Comparison of ENCODE assay signal across 1 cellular context in the genomic region with DNA sequence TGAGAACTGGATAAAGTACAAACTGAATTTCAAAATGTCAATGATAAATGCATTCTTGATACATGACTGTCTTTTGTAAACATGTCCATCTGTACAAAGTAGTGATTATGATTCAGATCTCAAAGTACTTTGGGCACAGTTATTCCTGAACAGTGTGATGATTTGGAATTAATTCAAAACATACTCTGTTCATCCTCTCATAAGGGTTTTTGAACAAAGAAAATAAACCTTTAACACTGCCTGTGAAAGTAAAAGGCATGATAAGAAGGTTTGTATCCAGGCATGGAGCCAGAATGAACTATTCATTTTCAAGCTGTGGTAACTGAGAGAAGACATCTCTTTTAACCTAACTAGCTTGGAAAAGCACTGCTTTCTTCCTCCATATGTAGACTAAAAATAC.
TF ChIP-seq lines count a peak whose summit lies in the region.

No MANE protein-coding gene starts in this region.

TF ChIP-seq in WTC11, 78 proteins besides CTCF, POLR2A, EP300 and RAD21 (continued from another document):
- TF ChIP-seq ZNF263 (CRISPR knock-in tag; IDR thresholded peaks at IDR 0.05; ENCODE audit: low read depth): no peak
- no peak for TF ChIP-seq NR3C1 (CRISPR knock-in tag; conservative IDR thresholded peaks at IDR 0.05; ENCODE audit: low read depth)
- no peak for TF ChIP-seq CREB1 (CRISPR knock-in tag; IDR thresholded peaks at IDR 0.05)
- TF ChIP-seq, protein P1, sequence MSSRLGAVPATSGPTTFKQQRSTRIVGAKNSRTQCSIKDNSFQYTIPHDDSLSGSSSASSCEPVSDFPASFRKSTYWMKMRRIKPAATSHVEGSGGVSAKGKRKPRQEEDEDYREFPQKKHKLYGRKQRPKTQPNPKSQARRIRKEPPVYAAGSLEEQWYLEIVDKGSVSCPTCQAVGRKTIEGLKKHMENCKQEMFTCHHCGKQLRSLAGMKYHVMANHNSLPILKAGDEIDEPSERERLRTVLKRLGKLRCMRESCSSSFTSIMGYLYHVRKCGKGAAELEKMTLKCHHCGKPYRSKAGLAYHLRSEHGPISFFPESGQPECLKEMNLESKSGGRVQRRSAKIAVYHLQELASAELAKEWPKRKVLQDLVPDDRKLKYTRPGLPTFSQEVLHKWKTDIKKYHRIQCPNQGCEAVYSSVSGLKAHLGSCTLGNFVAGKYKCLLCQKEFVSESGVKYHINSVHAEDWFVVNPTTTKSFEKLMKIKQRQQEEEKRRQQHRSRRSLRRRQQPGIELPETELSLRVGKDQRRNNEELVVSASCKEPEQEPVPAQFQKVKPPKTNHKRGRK (CRISPR knock-in tag; IDR thresholded peaks at IDR 0.05; ENCODE audit: borderline replicate concordance): no peak
- TF ChIP-seq PRRX2 (CRISPR knock-in tag; IDR thresholded peaks at IDR 0.05): no peak
- no peak for TF ChIP-seq IRF2 (CRISPR knock-in tag; IDR thresholded peaks at IDR 0.05; ENCODE audit: borderline replicate concordance, low read depth)
- TF ChIP-seq ZNF138 (CRISPR knock-in tag; conservative IDR thresholded peaks at IDR 0.05): no peak
- TF ChIP-seq, protein P2, sequence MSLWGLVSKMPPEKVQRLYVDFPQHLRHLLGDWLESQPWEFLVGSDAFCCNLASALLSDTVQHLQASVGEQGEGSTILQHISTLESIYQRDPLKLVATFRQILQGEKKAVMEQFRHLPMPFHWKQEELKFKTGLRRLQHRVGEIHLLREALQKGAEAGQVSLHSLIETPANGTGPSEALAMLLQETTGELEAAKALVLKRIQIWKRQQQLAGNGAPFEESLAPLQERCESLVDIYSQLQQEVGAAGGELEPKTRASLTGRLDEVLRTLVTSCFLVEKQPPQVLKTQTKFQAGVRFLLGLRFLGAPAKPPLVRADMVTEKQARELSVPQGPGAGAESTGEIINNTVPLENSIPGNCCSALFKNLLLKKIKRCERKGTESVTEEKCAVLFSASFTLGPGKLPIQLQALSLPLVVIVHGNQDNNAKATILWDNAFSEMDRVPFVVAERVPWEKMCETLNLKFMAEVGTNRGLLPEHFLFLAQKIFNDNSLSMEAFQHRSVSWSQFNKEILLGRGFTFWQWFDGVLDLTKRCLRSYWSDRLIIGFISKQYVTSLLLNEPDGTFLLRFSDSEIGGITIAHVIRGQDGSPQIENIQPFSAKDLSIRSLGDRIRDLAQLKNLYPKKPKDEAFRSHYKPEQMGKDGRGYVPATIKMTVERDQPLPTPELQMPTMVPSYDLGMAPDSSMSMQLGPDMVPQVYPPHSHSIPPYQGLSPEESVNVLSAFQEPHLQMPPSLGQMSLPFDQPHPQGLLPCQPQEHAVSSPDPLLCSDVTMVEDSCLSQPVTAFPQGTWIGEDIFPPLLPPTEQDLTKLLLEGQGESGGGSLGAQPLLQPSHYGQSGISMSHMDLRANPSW (CRISPR knock-in tag; conservative IDR thresholded peaks at IDR 0.05; ENCODE audit: low read depth): no peak
- no peak for TF ChIP-seq NR1H2 (CRISPR knock-in tag; IDR thresholded peaks at IDR 0.05)
- TF ChIP-seq, protein P3, sequence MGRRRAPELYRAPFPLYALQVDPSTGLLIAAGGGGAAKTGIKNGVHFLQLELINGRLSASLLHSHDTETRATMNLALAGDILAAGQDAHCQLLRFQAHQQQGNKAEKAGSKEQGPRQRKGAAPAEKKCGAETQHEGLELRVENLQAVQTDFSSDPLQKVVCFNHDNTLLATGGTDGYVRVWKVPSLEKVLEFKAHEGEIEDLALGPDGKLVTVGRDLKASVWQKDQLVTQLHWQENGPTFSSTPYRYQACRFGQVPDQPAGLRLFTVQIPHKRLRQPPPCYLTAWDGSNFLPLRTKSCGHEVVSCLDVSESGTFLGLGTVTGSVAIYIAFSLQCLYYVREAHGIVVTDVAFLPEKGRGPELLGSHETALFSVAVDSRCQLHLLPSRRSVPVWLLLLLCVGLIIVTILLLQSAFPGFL (CRISPR knock-in tag; IDR thresholded peaks at IDR 0.05; ENCODE audit: borderline replicate concordance): no peak
- TF ChIP-seq, protein P4, sequence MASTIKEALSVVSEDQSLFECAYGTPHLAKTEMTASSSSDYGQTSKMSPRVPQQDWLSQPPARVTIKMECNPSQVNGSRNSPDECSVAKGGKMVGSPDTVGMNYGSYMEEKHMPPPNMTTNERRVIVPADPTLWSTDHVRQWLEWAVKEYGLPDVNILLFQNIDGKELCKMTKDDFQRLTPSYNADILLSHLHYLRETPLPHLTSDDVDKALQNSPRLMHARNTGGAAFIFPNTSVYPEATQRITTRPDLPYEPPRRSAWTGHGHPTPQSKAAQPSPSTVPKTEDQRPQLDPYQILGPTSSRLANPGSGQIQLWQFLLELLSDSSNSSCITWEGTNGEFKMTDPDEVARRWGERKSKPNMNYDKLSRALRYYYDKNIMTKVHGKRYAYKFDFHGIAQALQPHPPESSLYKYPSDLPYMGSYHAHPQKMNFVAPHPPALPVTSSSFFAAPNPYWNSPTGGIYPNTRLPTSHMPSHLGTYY (CRISPR knock-in tag; IDR thresholded peaks at IDR 0.05): no peak
- TF ChIP-seq ZNF121 (CRISPR knock-in tag; IDR thresholded peaks at IDR 0.05): no peak
